Comparison of ENCODE assay signal across 19 cellular contexts in the genomic region with DNA sequence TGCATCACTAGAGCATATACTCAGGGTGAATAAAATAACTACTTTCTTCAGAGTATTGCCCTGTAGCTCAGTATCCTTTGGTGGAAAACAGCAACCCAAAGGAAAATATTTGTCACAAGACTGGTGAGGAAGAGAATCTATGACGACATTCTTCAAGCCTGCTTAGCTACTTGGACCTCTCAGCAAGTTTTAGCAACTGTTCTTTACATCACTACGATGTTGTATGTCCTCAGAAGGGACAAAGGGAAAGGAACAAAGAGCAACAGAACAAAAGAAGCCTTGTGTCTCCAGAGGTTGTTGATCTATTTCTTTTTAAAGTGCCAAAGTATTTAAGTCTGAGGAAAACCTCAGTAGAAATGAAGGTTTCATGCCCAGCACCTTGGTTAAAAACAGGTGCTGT.
A peak's percentile ranks its signal among the peaks of the same experiment; 100 is the strongest.
DNase-seq lines count a peak whose midpoint lies in the region; FAIRE-seq and TF ChIP-seq lines count a peak whose summit lies in the region.
"Had no signal": no experiment of that assay in that cellular context is flagged by ENCODE, and none has a peak within 500 bp of the region (broad histone marks: within the 10 kb centered on the region; RNA-seq: fewer than 3 reads in every experiment).

No MANE protein-coding gene starts in this region.

- no peak overlapping the region for H3K18ac ChIP-seq in mesenchymal stem cell (ENCODE audit: low read depth in 1 of 2, low read length in 2 of 2)

- H3K4me1 ChIP-seq in adipocyte (ENCODE audit: control insufficient read depth, insufficient read depth, low read length) (no peaks in the 10 kb centered on the region), endothelial cell of umbilical vein (ENCODE audit: control insufficient read depth, extremely low read depth, insufficient read depth, low read length) (no peaks in the 10 kb centered on the region), mesenchymal stem cell (ENCODE audit: control insufficient read depth, insufficient read depth, low read depth, low read length) (no peaks in the 10 kb centered on the region), testis (no peaks in the 10 kb centered on the region), thyroid gland (no peaks in the 10 kb centered on the region), prostate gland (replicated peaks) (no peaks in the 10 kb centered on the region)

- no peak overlapping the region for H2AFZ ChIP-seq in endothelial cell of umbilical vein (ENCODE audit: low read depth, low read length)
- no peak overlapping the region for H2AFZ ChIP-seq in mesenchymal stem cell (ENCODE audit: low read depth, low read length)
- H2AFZ ChIP-seq: PC-9 had no signal

- H4K91ac ChIP-seq in mesenchymal stem cell (ENCODE audit: low read length): no peak overlapping the region

- no TSS peak for BruUV-seq in endothelial cell of umbilical vein (replicated peaks; lab: Mats Ljungman, UMichigan)

- H3K27ac ChIP-seq in endothelial cell of umbilical vein (ENCODE audit: insufficient read depth, low read depth, low read length) (no peak overlapping the region), mesenchymal stem cell (ENCODE audit: low read length, poor library complexity, severe bottlenecking) (no peak overlapping the region), testis (no peak overlapping the region), thyroid gland (no peak overlapping the region), prostate gland (no peak overlapping the region)
- H3K27ac ChIP-seq: PC-9 had no signal

- no peak overlapping the region for H2BK12ac ChIP-seq in mesenchymal stem cell (ENCODE audit: low read length in 2 of 2)

- dilution Hi-C loops in endothelial cell of umbilical vein (cut with MboI; ENCODE audit: extremely low pct_ligation_motif_present, low sequenced_read_pairs): no loop called here

- POLR2A ChIA-PET in endothelial cell of umbilical vein (lab: Charles Lee): no interaction called here

- no peak overlapping the region for H4K8ac ChIP-seq in mesenchymal stem cell (ENCODE audit: low read length)

- H3K79me1 ChIP-seq in mesenchymal stem cell (replicated peaks; ENCODE audit: low read length, poor library complexity, severe bottlenecking): no peaks in the 10 kb centered on the region

- TF ChIP-seq POLR2A in endothelial cell of umbilical vein (IDR thresholded peaks at IDR 0.05; ENCODE audit: low read depth, low read length) (no peak), testis (IDR thresholded peaks at IDR 0.05) (no peak), thyroid gland (IDR thresholded peaks at IDR 0.05) (no peak), prostate gland (IDR thresholded peaks at IDR 0.05) (no peak)

- H3K9ac ChIP-seq in adipocyte (ENCODE audit: low read length): no peak overlapping the region
- no peak overlapping the region for H3K9ac ChIP-seq in endothelial cell of umbilical vein (replicated peaks; ENCODE audit: extremely low read depth, insufficient read depth, low read length)
- no peak overlapping the region for H3K9ac ChIP-seq in mesenchymal stem cell (ENCODE audit: low read length)

- H3K4ac ChIP-seq in mesenchymal stem cell (ENCODE audit: low read depth in 1 of 2, low read length in 2 of 2): no peak overlapping the region

- DNase-seq in adipocyte (ENCODE audit: low read depth) (peak; percentile 13), endothelial cell of umbilical vein (ENCODE audit: low read depth, low spot score) (no peak), mesenchymal stem cell (peak; percentile 35), stromal cell of bone marrow (ENCODE audit: low read depth) (peak; percentile 2), testis (no peak), thyroid gland (no peak), prostate gland (ENCODE audit: low spot score) (no peak)
- DNase-seq: C1 segment of cervical spinal cord, GDM1, GOT3, HFFc6, KBM-7, MV-4-11, NCI-H1417, NCI-H1930, NCI-H510A, NCI-H774, PC-9 had no signal

- no peaks in the 10 kb centered on the region for H4K20me1 ChIP-seq in endothelial cell of umbilical vein (replicated peaks; ENCODE audit: control insufficient read depth, extremely low read depth, insufficient read depth, low read length)

- H3K36me3 ChIP-seq in adipocyte (ENCODE audit: control insufficient read depth, insufficient read depth, low read length, severe bottlenecking) (no peaks in the 10 kb centered on the region), endothelial cell of umbilical vein (ENCODE audit: control insufficient read depth in 2 of 2, extremely low read depth in 1 of 2, insufficient read depth in 2 of 2, low read length in 2 of 2) (no peaks in the 10 kb centered on the region), mesenchymal stem cell (ENCODE audit: control insufficient read depth in 1 of 2, insufficient read depth in 2 of 2, low read depth in 1 of 2, low read length in 2 of 2) (no peaks in the 10 kb centered on the region), testis (ENCODE audit: low read depth, missing control alignments) (no peaks in the 10 kb centered on the region), thyroid gland (no peaks in the 10 kb centered on the region), prostate gland (no peaks in the 10 kb centered on the region)

- no peak overlapping the region for H3K4me3 ChIP-seq in adipocyte (ENCODE audit: low read length)
- H3K4me3 ChIP-seq in endothelial cell of umbilical vein (replicated peaks in 1 of 3; ENCODE audit: insufficient read depth in 1 of 3, low read depth in 1 of 3, low read length in 3 of 3): no peak overlapping the region
- no peak overlapping the region for H3K4me3 ChIP-seq in mesenchymal stem cell (ENCODE audit: insufficient read depth in 1 of 2, low read depth in 1 of 2, low read length in 2 of 2)
- H3K4me3 ChIP-seq in testis: no peak overlapping the region
- no peak overlapping the region for H3K4me3 ChIP-seq in thyroid gland (replicated peaks in 1 of 3)
- no peak overlapping the region for H3K4me3 ChIP-seq in prostate gland
- H3K4me3 ChIP-seq: GM12878, PC-9 had no signal

- CTCF ChIA-PET in endothelial cell of umbilical vein (lab: Charles Lee): no interaction called here

- H2AK5ac ChIP-seq in mesenchymal stem cell (ENCODE audit: low read length, severe bottlenecking): no peak overlapping the region

- intact Hi-C loops in endothelial cell of umbilical vein (cut with micrococcal nuclease) (no loop called here), testis (cut with DNase I; ENCODE audit: low total_unique reads) (no loop called here), thyroid gland (cut with DNase I) (no loop called here), prostate gland (cut with DNase I) (no loop called here)

- no peaks in the 10 kb centered on the region for H3K27me3 ChIP-seq in adipocyte (replicated peaks; ENCODE audit: control insufficient read depth, insufficient read depth, low read length)
- H3K27me3 ChIP-seq in endothelial cell of umbilical vein (ENCODE audit: control insufficient read depth in 2 of 2, insufficient read depth in 2 of 2, low read length in 2 of 2): no peaks in the 10 kb centered on the region
- no peaks in the 10 kb centered on the region for H3K27me3 ChIP-seq in mesenchymal stem cell (ENCODE audit: control insufficient read depth in 1 of 2, insufficient read depth in 1 of 2, low read length in 2 of 2)
- no peaks in the 10 kb centered on the region for H3K27me3 ChIP-seq in testis
- H3K27me3 ChIP-seq in thyroid gland: no peaks in the 10 kb centered on the region
- no peaks in the 10 kb centered on the region for H3K27me3 ChIP-seq in prostate gland (replicated peaks; ENCODE audit: insufficient read depth)

- H3K9me1 ChIP-seq in endothelial cell of umbilical vein (replicated peaks; ENCODE audit: control insufficient read depth, extremely low read depth, insufficient read depth, low read length): no peaks in the 10 kb centered on the region

- no peak overlapping the region for H2BK120ac ChIP-seq in mesenchymal stem cell (ENCODE audit: low read depth, low read length)

- WGBS in mesenchymal stem cell: 88% methylated on average over 1 of the region's 2 CpGs
- 65 to 67% methylated on average over 2 of the region's 2 CpGs for WGBS in testis, 2 donors
- WGBS in thyroid gland, 2 donors: 52 to 62% methylated on average over 2 of the region's 2 CpGs
- 52% methylated on average over 2 of the region's 2 CpGs for WGBS in prostate gland

- H2BK15ac ChIP-seq in mesenchymal stem cell (ENCODE audit: low read depth, poor library complexity, severe bottlenecking): no peak overlapping the region

- no peak overlapping the region for H3K14ac ChIP-seq in mesenchymal stem cell (ENCODE audit: low read length in 2 of 2)

- FAIRE-seq in endothelial cell of umbilical vein (lab: Jason Lieb, UNC): peak; percentile 4
- FAIRE-seq: GM12878 had no signal

- H3K23ac ChIP-seq in mesenchymal stem cell (ENCODE audit: low read length in 2 of 2): no peak overlapping the region

- H3K79me2 ChIP-seq in endothelial cell of umbilical vein (ENCODE audit: control insufficient read depth, insufficient read depth, low read length): no peaks in the 10 kb centered on the region

- H3K9me3 ChIP-seq in adipocyte (ENCODE audit: control insufficient read depth, low read length): no peaks in the 10 kb centered on the region
- no peaks in the 10 kb centered on the region for H3K9me3 ChIP-seq in endothelial cell of umbilical vein (replicated peaks; ENCODE audit: control insufficient read depth, insufficient read depth, low read length)
- H3K9me3 ChIP-seq in mesenchymal stem cell (ENCODE audit: control insufficient read depth, low read length): no peaks in the 10 kb centered on the region
- H3K9me3 ChIP-seq in testis: no peaks in the 10 kb centered on the region
- H3K9me3 ChIP-seq in thyroid gland: no peaks in the 10 kb centered on the region
- H3K9me3 ChIP-seq in prostate gland: no peaks in the 10 kb centered on the region

- no peak for TF ChIP-seq CTCF in endothelial cell of umbilical vein (IDR thresholded peaks at IDR 0.05; ENCODE audit: extremely low read depth in 1 of 2, insufficient read depth in 1 of 2, low read depth in 1 of 2, low read length in 2 of 2)
- TF ChIP-seq CTCF in testis (IDR thresholded peaks at IDR 0.05): no peak
- TF ChIP-seq CTCF in thyroid gland (IDR thresholded peaks at IDR 0.05): no peak
- TF ChIP-seq CTCF in prostate gland (IDR thresholded peaks at IDR 0.05): no peak

- no peak overlapping the region for H3K4me2 ChIP-seq in endothelial cell of umbilical vein (ENCODE audit: insufficient read depth, low read length)
- H3K4me2 ChIP-seq in mesenchymal stem cell (ENCODE audit: low read length, poor library complexity, severe bottlenecking): no peak overlapping the region
- H3K4me2 ChIP-seq: PC-9 had no signal

- no peak overlapping the region for H2BK5ac ChIP-seq in mesenchymal stem cell (ENCODE audit: low read depth, low read length, poor library complexity, severe bottlenecking)

TF ChIP-seq in endothelial cell of umbilical vein, 7 proteins besides CTCF, POLR2A, EP300 and RAD21 (continues in another document):
- TF ChIP-seq, protein P1, sequence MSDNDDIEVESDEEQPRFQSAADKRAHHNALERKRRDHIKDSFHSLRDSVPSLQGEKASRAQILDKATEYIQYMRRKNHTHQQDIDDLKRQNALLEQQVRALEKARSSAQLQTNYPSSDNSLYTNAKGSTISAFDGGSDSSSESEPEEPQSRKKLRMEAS (IDR thresholded peaks at IDR 0.05; ENCODE audit: insufficient read depth, insufficient read length): no peak
- TF ChIP-seq MYC (IDR thresholded peaks at IDR 0.05; ENCODE audit: low read depth, low read length) (no peak), GATA2 (IDR thresholded peaks at IDR 0.05; ENCODE audit: insufficient read depth, insufficient read length, low read depth, low read length) (no peak), POLR2AphosphoS5 (IDR thresholded peaks at IDR 0.05; ENCODE audit: insufficient read depth, low read depth, low read length) (no peak)

Comparison
In these comparisons a context has a peak if more than half of its experiments do, and no peak if none do; other contexts are left out.
1. DNase-seq: peak in adipocyte (single experiment), mesenchymal stem cell (single experiment) and stromal cell of bone marrow (single experiment); none in endothelial cell of umbilical vein (single experiment), testis (single experiment), thyroid gland (0 of 2) and prostate gland (single experiment).